Comparison of ENCODE assay signal across 2 cellular contexts in genomic region chr6:157385482-157385881, GRCh38.
A peak's percentile ranks its signal among the peaks of the same experiment; 100 is the strongest.
TF ChIP-seq lines count a peak whose summit lies in the region.

No MANE protein-coding gene starts in this region.

TF ChIP-seq in HepG2, 621 proteins besides CTCF, POLR2A, EP300 and RAD21:
- TF ChIP-seq TGIF2 (CRISPR knock-in tag; IDR thresholded peaks at IDR 0.05) (no peak), GATAD2A (CRISPR knock-in tag; IDR thresholded peaks at IDR 0.05) (0 out of 2 replicates have a peak, but pooled peaks have one; percentile 15)
TF ChIP-seq in HepG2: peak in this region for 1.

TF ChIP-seq in GM12878, 131 proteins besides CTCF, POLR2A, EP300 and RAD21:
- TF ChIP-seq IKZF2 (IDR thresholded peaks at IDR 0.05): peak; percentile 70 to 74
- 0 out of 2 replicates have a peak, but pooled peaks have one; percentile 11 for TF ChIP-seq RUNX3 (IDR thresholded peaks at IDR 0.05; ENCODE audit: low read length)
- TF ChIP-seq RELB (IDR thresholded peaks at IDR 0.05; ENCODE audit: low read depth): peak; percentile 63
- TF ChIP-seq ZNF622 (IDR thresholded peaks at IDR 0.05): no peak
- TF ChIP-seq BHLHE40 (IDR thresholded peaks at IDR 0.05; ENCODE audit: borderline replicate concordance in 1 of 2, low read depth in 2 of 2, low read length in 1 of 2): peak in 1 of 2 experiments; percentile 29; a peak in 1 of 4 replicates
- TF ChIP-seq NR2F1 (conservative IDR thresholded peaks at IDR 0.05): peak; percentile 90
- 0 out of 2 replicates have a peak, but pooled peaks have one; percentile 5 for TF ChIP-seq SMC3 (IDR thresholded peaks at IDR 0.05; ENCODE audit: borderline replicate concordance, low read length)
- TF ChIP-seq MTA2 (IDR thresholded peaks at IDR 0.05; ENCODE audit: low read depth): peak; percentile 95
- no peak for TF ChIP-seq POU2F2 (IDR thresholded peaks at IDR 0.05; ENCODE audit: borderline replicate concordance, low read depth, low read length)
- TF ChIP-seq JUND (IDR thresholded peaks at IDR 0.05; ENCODE audit: low read depth, low read length): no peak
- TF ChIP-seq PKNOX1 (IDR thresholded peaks at IDR 0.05): peak; percentile 30; the same call in 1 of the 2 replicates
- TF ChIP-seq ATF7 (IDR thresholded peaks at IDR 0.05; ENCODE audit: low read depth): peak; percentile 61; the same call in 1 of the 2 replicates
- no peak for TF ChIP-seq ZBTB4 (CRISPR knock-in tag; IDR thresholded peaks at IDR 0.05)
- peak; percentile 32 for TF ChIP-seq MEF2B (IDR thresholded peaks at IDR 0.05; ENCODE audit: partially characterized antibody, poor library complexity, severe bottlenecking)
- TF ChIP-seq MXI1 (IDR thresholded peaks at IDR 0.05; ENCODE audit: low read depth, low read length): 0 out of 2 replicates have a peak, but pooled peaks have one; percentile 25
- peak; percentile 89; the same call in 1 of the 2 replicates for TF ChIP-seq BCL11A (IDR thresholded peaks at IDR 0.05; ENCODE audit: low read depth, low read length)
- peak; percentile 70 for TF ChIP-seq IKZF1 (conservative IDR thresholded peaks at IDR 0.05)
TF ChIP-seq in GM12878: peak in this region for 13.
